Comparison of ENCODE assay signal across 8 cellular contexts in genomic region chr10:68406815-68407585, GRCh38. TPM values are rescaled to one million over a fixed set of nuclear protein-coding genes. Genes with fewer than 3 reads are reported as not detected.
DNase-seq lines count a peak whose midpoint lies in the region; ATAC-seq and FAIRE-seq lines count a peak whose summit lies in the region.

Gene RUFY2 (minus strand): TSS chr10:68407277. CDS start chr10:68407189, 88 bp downstream.

- ATAC-seq in GM21717 (IDR thresholded peaks at IDR 0.05; ENCODE audit: unreplicated experiment), result peak; percentile 91

- H3K4me3 ChIP-seq in Jurkat, Clone E6-1 (ENCODE audit: low read length), result peak within 1 kb of the TSS; percentile 89

- DNase-seq in EL, result peak; percentile 82
- peak; percentile 39 for DNase-seq in Jurkat, Clone E6-1 (ENCODE audit: low read depth, low spot score)
- peak; percentile 13 to 30 for DNase-seq in SHP77 (lab: John Stamatoyannopoulos, UW)
- DNase-seq in activated naive CD4-positive, alpha-beta T cell (lab: John Stamatoyannopoulos, UW), result peak; percentile 52 to 71 (median 56)
- peak; percentile 85 to 86 for DNase-seq in frontal cortex (ENCODE audit: low spot score in 2 of 2)
- peak in 54 of 56 donors; percentile 20 to 93 (median 80) for DNase-seq in nucleus accumbens (lab: John Stamatoyannopoulos, UW)
- peak; percentile 72 for DNase-seq in superior temporal gyrus (ENCODE audit: extremely low spot score)

- FAIRE-seq in frontal cortex (lab: Jason Lieb, UNC), result no peak

RNA-seq across cellular contexts. Expression of gene RUFY2, which starts in this region (rescaled TPM):
- polyA plus RNA-seq in Jurkat, Clone E6-1 (2012; ENCODE audit: insufficient read depth, insufficient read length), result 4.8 TPM
- total RNA-seq in frontal cortex, result 113 TPM

Comparison
In these comparisons a context has a peak if more than half of its experiments do, and no peak if none do; other contexts are left out.
1. Peak in every context shown above with its lines: DNase-seq, ATAC-seq and H3K4me3 ChIP-seq.
2. DNase-seq: peak in every context shown above with its lines; median percentile 86 in frontal cortex; 82 in EL; 80 in nucleus accumbens; 72 in superior temporal gyrus; 56 in activated naive CD4-positive, alpha-beta T cell; 39 in Jurkat, Clone E6-1; 22 in SHP77.